15 cellular contexts compared by ENCODE assay signal in the genomic region with DNA sequence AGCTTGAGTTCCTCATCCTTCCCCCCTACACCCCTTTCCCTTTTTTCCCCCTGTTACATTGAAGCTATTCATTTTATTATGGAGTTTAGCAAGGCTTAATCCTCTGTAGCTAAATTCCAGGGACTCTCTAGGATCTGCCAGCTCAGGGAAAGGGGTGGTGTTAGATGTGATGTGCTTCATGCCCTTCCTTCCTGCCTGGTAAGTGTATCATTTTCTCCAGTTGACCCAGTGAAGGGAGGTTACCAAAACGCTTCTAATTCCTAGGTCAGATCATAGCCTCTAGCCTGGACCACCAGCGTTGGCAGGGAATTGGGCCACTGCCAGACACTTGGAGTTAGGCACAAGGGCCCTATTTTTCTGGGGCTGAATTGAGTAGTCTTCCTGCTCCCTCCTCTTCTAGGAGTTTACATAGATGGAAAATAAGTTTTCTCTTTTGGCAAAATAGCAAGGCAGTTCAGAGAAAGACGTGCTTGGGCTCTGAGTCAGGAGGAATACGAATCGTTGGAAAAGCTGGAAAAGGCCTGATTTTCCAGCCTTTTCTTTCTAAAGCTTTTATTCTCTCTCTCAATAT.
DNase-seq lines count a peak whose midpoint lies in the region; ATAC-seq and TF ChIP-seq lines count a peak whose summit lies in the region.
"Had no signal": no experiment of that assay in that cellular context is flagged by ENCODE, and none has a peak within 500 bp of the region (broad histone marks: within the 10 kb centered on the region; RNA-seq: fewer than 3 reads in every experiment).

No MANE protein-coding gene starts in this region.

- H3K79me2 ChIP-seq in MM.1S (ENCODE audit: low read length): no peaks in the 10 kb centered on the region

- H3K4me3 ChIP-seq in colonic mucosa (no peak overlapping the region), tibial artery (no peak overlapping the region), WERI-Rb-1 (ENCODE audit: low read depth, low read length) (no peak overlapping the region), MM.1S (ENCODE audit: low read length) (no peak overlapping the region)
- H3K4me3 ChIP-seq: coronary artery, esophagus muscularis mucosa, mucosa of descending colon had no signal

- H3K36me3 ChIP-seq in colonic mucosa (no peaks in the 10 kb centered on the region), tibial artery (no peaks in the 10 kb centered on the region), WERI-Rb-1 (no peaks in the 10 kb centered on the region), MM.1S (replicated peaks; ENCODE audit: insufficient read depth, low read length) (no peaks in the 10 kb centered on the region)
- H3K36me3 ChIP-seq: esophagus muscularis mucosa had no signal

- H2AFZ ChIP-seq in MM.1S (ENCODE audit: low read length): no peak overlapping the region

- peak overlapping the region; percentile 1 for H3K27ac ChIP-seq in colonic mucosa
- peak overlapping the region; percentile 32 to 54 for H3K27ac ChIP-seq in tibial artery
- no peak overlapping the region for H3K27ac ChIP-seq in WERI-Rb-1
- no peak overlapping the region for H3K27ac ChIP-seq in MM.1S (ENCODE audit: low read length)

- intact Hi-C loops in colonic mucosa (cut with DNase I): no loop called here
- intact Hi-C loops in tibial artery (cut with DNase I; ENCODE audit: low total_unique reads): no loop called here

- H3K4me1 ChIP-seq in colonic mucosa (no peaks in the 10 kb centered on the region), tibial artery (peaks cover 0 to 15% (median 5%) of the 10 kb centered on the region in 4 donors), MM.1S (ENCODE audit: low read length) (no peaks in the 10 kb centered on the region)

- H3K9me2 ChIP-seq in MM.1S (replicated peaks; ENCODE audit: insufficient read depth, low read length): no peaks in the 10 kb centered on the region

- no peaks in the 10 kb centered on the region for H3F3A ChIP-seq in MM.1S (ENCODE audit: insufficient read depth, low read length)

- H3K9me3 ChIP-seq in colonic mucosa (no peaks in the 10 kb centered on the region), tibial artery (no peaks in the 10 kb centered on the region), WERI-Rb-1 (ENCODE audit: severe bottlenecking) (no peaks in the 10 kb centered on the region), MM.1S (replicated peaks; ENCODE audit: insufficient read depth, low read length) (no peaks in the 10 kb centered on the region)
- H3K9me3 ChIP-seq: esophagus muscularis mucosa, mucosa of descending colon had no signal

- ATAC-seq in GM21381 (IDR thresholded peaks at IDR 0.05; ENCODE audit: unreplicated experiment): no peak
- ATAC-seq: HepG2, mucosa of descending colon had no signal

- TF ChIP-seq CTCF in colonic mucosa (IDR thresholded peaks at IDR 0.05) (no peak), tibial artery (IDR thresholded peaks at IDR 0.05) (no peak), WERI-Rb-1 (IDR thresholded peaks at IDR 0.05; ENCODE audit: low read depth, low read length) (no peak), MM.1S (IDR thresholded peaks at IDR 0.05; ENCODE audit: low read length) (no peak)

- no peak overlapping the region for H3K4me2 ChIP-seq in MM.1S (ENCODE audit: low read depth, low read length)

- no peaks in the 10 kb centered on the region for H3K27me3 ChIP-seq in colonic mucosa
- H3K27me3 ChIP-seq in tibial artery: no peaks in the 10 kb centered on the region
- no peaks in the 10 kb centered on the region for H3K27me3 ChIP-seq in WERI-Rb-1 (ENCODE audit: insufficient read depth, low read depth, severe bottlenecking)
- no peaks in the 10 kb centered on the region for H3K27me3 ChIP-seq in MM.1S (replicated peaks; ENCODE audit: insufficient read depth, low read length)
- H3K27me3 ChIP-seq: esophagus muscularis mucosa had no signal

- no peak overlapping the region for H3K9ac ChIP-seq in colonic mucosa (ENCODE audit: low read depth in 2 of 2, low read length in 2 of 2)
- no peak overlapping the region for H3K9ac ChIP-seq in MM.1S (ENCODE audit: low read length)

- H4K20me1 ChIP-seq in MM.1S (ENCODE audit: insufficient read depth, low read length): no peaks in the 10 kb centered on the region

- peak; percentile 44 for DNase-seq in RPMI7951 (ENCODE audit: low read depth)
- no peak for DNase-seq in colonic mucosa
- peak; percentile 55 for DNase-seq in medulla oblongata (ENCODE audit: extremely low spot score)
- no peak for DNase-seq in tibial artery
- no peak for DNase-seq in WERI-Rb-1
- DNase-seq in MM.1S: no peak
- DNase-seq: activated naive CD4-positive, alpha-beta T cell treated with anti-CD3 and anti-CD28 coated beads for 36 hours; CD4-positive, CD25-positive, alpha-beta regulatory T cell; NCI-H1092; stimulated activated CD4-positive, alpha-beta T cell treated with anti-CD3 and anti-CD28 coated beads, Interleukin-4, amount 100 ng/mL, for 1 hour had no signal

Comparison
In these comparisons a context has a peak if more than half of its experiments do, and no peak if none do; other contexts are left out.
1. DNase-seq: peak in RPMI7951 (single experiment) and medulla oblongata (single experiment); none in colonic mucosa (single experiment), tibial artery (0 of 2), WERI-Rb-1 (single experiment) and MM.1S (single experiment).
2. H3K27ac ChIP-seq: peak in colonic mucosa (single experiment) and tibial artery (2 of 2); none in WERI-Rb-1 (single experiment) and MM.1S (single experiment).